21 cellular contexts compared by ENCODE assay signal in genomic region chr20:32300647-32301046, GRCh38. TPM values are rescaled to one million over a fixed set of nuclear protein-coding genes. Genes with fewer than 3 reads are reported as not detected.
A peak's percentile ranks its signal among the peaks of the same experiment; 100 is the strongest.
DNase-seq lines count a peak whose midpoint lies in the region; ATAC-seq, FAIRE-seq and TF ChIP-seq lines count a peak whose summit lies in the region.
"Had no signal": no experiment of that assay in that cellular context is flagged by ENCODE, and none has a peak within 500 bp of the region (broad histone marks: within the 10 kb centered on the region; RNA-seq: fewer than 3 reads in every experiment).

No MANE protein-coding gene starts in this region.

- H2AFZ ChIP-seq in HepG2 (ENCODE audit: low read length): no peak overlapping the region
- H2AFZ ChIP-seq: GM23248 had no signal

- H3K9me3 Mint-ChIP-seq in endodermal cell (no peaks in the 10 kb centered on the region), type B pancreatic cell (no peaks in the 10 kb centered on the region), nephron progenitor cell (no peaks in the 10 kb centered on the region)
- H3K9me3 Mint-ChIP-seq: CD8-positive, alpha-beta T cell had no signal

- TF ChIP-seq EP300 in HepG2 (IDR thresholded peaks at IDR 0.05; ENCODE audit: low read depth in 2 of 2, low read length in 2 of 2) (no peak), HepG2 (CRISPR knock-in tag; IDR thresholded peaks at IDR 0.05; ENCODE audit: borderline replicate concordance) (no peak)

- intact Hi-C loops in HepG2 (cut with micrococcal nuclease; ENCODE audit: unreplicated experiment): no loop called here
- intact Hi-C loops in right lobe of liver (cut with DNase I): no loop called here

- no peak for TF ChIP-seq RAD21 in HepG2 (CRISPR knock-in tag; IDR thresholded peaks at IDR 0.05)

- H3K4me1 Mint-ChIP-seq in T-helper 17 cell (peaks cover 32% of the 10 kb centered on the region), endodermal cell (peaks cover 2% of the 10 kb centered on the region), type B pancreatic cell (ENCODE audit: unreplicated experiment) (peaks cover 38% of the 10 kb centered on the region), nephron progenitor cell (peaks cover 16% of the 10 kb centered on the region)

- H3K9ac ChIP-seq in HepG2 (ENCODE audit: insufficient read depth, low read depth, low read length): no peak overlapping the region
- H3K9ac ChIP-seq in endodermal cell (ENCODE audit: extremely low read depth, low read length, poor library complexity, severe bottlenecking): no peak overlapping the region
- H3K9ac ChIP-seq: GM23248 had no signal

- H3K9me3 ChIP-seq in HepG2 (ENCODE audit: low read length) (no peaks in the 10 kb centered on the region), right lobe of liver (no peaks in the 10 kb centered on the region), T-helper 17 cell (ENCODE audit: control insufficient read depth, low read length, poor library complexity, severe bottlenecking) (no peaks in the 10 kb centered on the region), endodermal cell (ENCODE audit: control insufficient read depth, low read length) (no peaks in the 10 kb centered on the region)
- H3K9me3 ChIP-seq: MG63, SJSA1 had no signal

- POLR2A ChIA-PET in HepG2 (lab: Yijun Ruan, JAX): interaction anchor here (1.4 to 3.5 kb wide), 2 partner anchors 11 to 58 kb away, joined by 4 to 39 read pairs; no protein-coding TSS in a partner anchor

- H3K27me3 ChIP-seq in HepG2 (ENCODE audit: control insufficient read depth in 1 of 2, insufficient read depth in 2 of 2, low read length in 2 of 2) (no peaks in the 10 kb centered on the region), right lobe of liver (no peaks in the 10 kb centered on the region), endodermal cell (ENCODE audit: control insufficient read depth, insufficient read depth, low read length, poor library complexity, severe bottlenecking) (no peaks in the 10 kb centered on the region)
- H3K27me3 ChIP-seq: MG63, SJSA1 had no signal

- no TSS peak for BruUV-seq in HepG2 (replicated peaks; lab: Mats Ljungman, UMichigan)

- no peak for FAIRE-seq in HepG2 (lab: Jason Lieb, UNC)

- in situ Hi-C loops in HepG2 (cut with HindIII; ENCODE audit: extremely low pct_ligation_motif_present, low pct_unique_long_range_greater_than_20kb): no loop called here

- H3K27me3 Mint-ChIP-seq in T-helper 17 cell: no peaks in the 10 kb centered on the region
- H3K27me3 Mint-ChIP-seq in endodermal cell (ENCODE audit: insufficient read depth): no peaks in the 10 kb centered on the region
- H3K27me3 Mint-ChIP-seq in type B pancreatic cell: no peaks in the 10 kb centered on the region
- no peaks in the 10 kb centered on the region for H3K27me3 Mint-ChIP-seq in nephron progenitor cell (ENCODE audit: low read depth, poor library complexity)

- H3K79me2 ChIP-seq in HepG2 (ENCODE audit: insufficient read depth, low read length): peaks cover 16% of the 10 kb centered on the region

- CTCF ChIA-PET in HepG2 (lab: Yijun Ruan, JAX; ENCODE audit: low intra/inter-chr PET ratio, low total read pairs): no interaction called here

- H3K4me1 ChIP-seq in HepG2 (ENCODE audit: insufficient read depth, low read length) (peaks cover 52% of the 10 kb centered on the region), right lobe of liver (peaks cover 0 to 41% (median 20%) of the 10 kb centered on the region in 4 donors), endodermal cell (ENCODE audit: control insufficient read depth, insufficient read depth, low read length) (no peaks in the 10 kb centered on the region)
- H3K4me1 ChIP-seq: SJSA1 had no signal

- H3K27ac Mint-ChIP-seq in T-helper 17 cell (peak overlapping the region; percentile 61), endodermal cell (peak overlapping the region; percentile 56), type B pancreatic cell (peak overlapping the region; percentile 53), nephron progenitor cell (no peak overlapping the region)
- H3K27ac Mint-ChIP-seq: CD8-positive, alpha-beta T cell had no signal

- H3K4me2 ChIP-seq in HepG2 (ENCODE audit: low read depth, low read length): no peak overlapping the region

- ATAC-seq in HepG2: no peak
- no peak for ATAC-seq in right lobe of liver
- ATAC-seq in T-helper 17 cell: no peak
- no peak for ATAC-seq in GM21786 (IDR thresholded peaks at IDR 0.05; ENCODE audit: unreplicated experiment)
- ATAC-seq: CD8-positive, alpha-beta T cell; Right ventricle myocardium inferior had no signal

- no peaks in the 10 kb centered on the region for H4K20me1 ChIP-seq in HepG2 (ENCODE audit: insufficient read depth, low read length)

- no peak for DNase-seq in HepG2 (ENCODE audit: low spot score)
- no peak for DNase-seq in right lobe of liver
- DNase-seq in T-helper 17 cell: no peak
- DNase-seq in endodermal cell: no peak
- DNase-seq in type B pancreatic cell (ENCODE audit: extremely low spot score, unreplicated experiment): no peak
- DNase-seq in nephron progenitor cell: no peak
- DNase-seq: CD8-positive, alpha-beta T cell; DMS79 treated with DMSO at 0.1 percent for 48 hours; GF-D8; GM23248; H7; IMR-90; KG1; MG63; NCI-H2029; NCI-H446; NCI-H524 treated with DMSO at 0.1 percent for 48 hours; NCI-H774 had no signal

- 96% methylated on average over 6 of the region's 6 CpGs for WGBS in HepG2 (ENCODE audit: low lambda C conversion rate)
- WGBS in right lobe of liver (ENCODE audit: insufficient coverage, low coverage, low lambda C conversion rate, missing lambda C conversion rate): 89% methylated on average over 4 of the region's 6 CpGs
- 92 to 95% methylated on average over 5 to 6 of the region's 6 CpGs for WGBS in endodermal cell (ENCODE audit: insufficient coverage in 1 of 2, insufficient read length in 1 of 2), 2 experiments

- TF ChIP-seq POLR2A in HepG2 (IDR thresholded peaks at IDR 0.05; ENCODE audit: insufficient read depth in 1 of 2, low read depth in 2 of 2, low read length in 2 of 2) (no peak), right lobe of liver (IDR thresholded peaks at IDR 0.05) (no peak)

- H3K36me3 Mint-ChIP-seq in T-helper 17 cell (ENCODE audit: low read depth) (no peaks in the 10 kb centered on the region), endodermal cell (ENCODE audit: low read depth) (no peaks in the 10 kb centered on the region), type B pancreatic cell (no peaks in the 10 kb centered on the region), nephron progenitor cell (ENCODE audit: low read depth) (peaks cover 4% of the 10 kb centered on the region)

- H3K27ac ChIP-seq in HepG2 (ENCODE audit: extremely low read length, insufficient read depth, low read length) (no peak overlapping the region), right lobe of liver (no peak overlapping the region), endodermal cell (ENCODE audit: low read depth, low read length) (no peak overlapping the region)
- H3K27ac ChIP-seq: GM23248, SJSA1 had no signal

- H3K4me3 Mint-ChIP-seq in T-helper 17 cell (no peak overlapping the region), endodermal cell (no peak overlapping the region), type B pancreatic cell (no peak overlapping the region), nephron progenitor cell (no peak overlapping the region)
- H3K4me3 Mint-ChIP-seq: CD8-positive, alpha-beta T cell had no signal

- no peak overlapping the region for H3K4me3 ChIP-seq in HepG2 (replicated peaks in 1 of 3; ENCODE audit: insufficient read depth in 1 of 3, low read depth in 2 of 3, low read length in 3 of 3)
- no peak overlapping the region for H3K4me3 ChIP-seq in right lobe of liver
- no peak overlapping the region for H3K4me3 ChIP-seq in endodermal cell (ENCODE audit: low read length)
- H3K4me3 ChIP-seq: GM23248, MG63, SJSA1 had no signal

- TF ChIP-seq CTCF in HepG2 (CRISPR knock-in tag; IDR thresholded peaks at IDR 0.05) (no peak), right lobe of liver (IDR thresholded peaks at IDR 0.05) (no peak), endodermal cell (conservative IDR thresholded peaks at IDR 0.05) (no peak), type B pancreatic cell (conservative IDR thresholded peaks at IDR 0.05) (no peak), nephron progenitor cell (IDR thresholded peaks at IDR 0.05) (no peak)

- H3K36me3 ChIP-seq in HepG2 (replicated peaks in 1 of 2; ENCODE audit: control insufficient read depth in 1 of 2, insufficient read depth in 2 of 2, low read length in 2 of 2): no peaks in the 10 kb centered on the region
- H3K36me3 ChIP-seq in right lobe of liver: no peaks in the 10 kb centered on the region
- no peaks in the 10 kb centered on the region for H3K36me3 ChIP-seq in endodermal cell (ENCODE audit: control insufficient read depth, insufficient read depth, low read length)
- H3K36me3 ChIP-seq: MG63, SJSA1 had no signal

RNA-seq across cellular contexts. Expression of gene KIF3B, which starts 23.2 kb away (rescaled TPM):
- total RNA-seq in HepG2 (2016; rRNA removed; fragmentation: Illumina TruSeq; extraction: Trizol) (28.8 and 36.4 TPM in 2 replicates), right lobe of liver (10 to 100 TPM; 16.4 to 23.6 (median 20.7) TPM), T-helper 17 cell (10 to 100 TPM; 13.4 to 14.4 TPM), endodermal cell (10 to 100 TPM; 31.4 to 41.1 TPM), type B pancreatic cell (ENCODE audit: low replicate concordance) (41.2 and 45.9 TPM in 2 replicates)
- 3.9 and 4.3 TPM in 2 replicates for total RNA-seq in HepG2 (2016; cell fraction: cytosol; rRNA removed; fragmentation: Illumina TruSeq; extraction: Trizol; ENCODE audit: low read depth)
- total RNA-seq in HepG2 (2016; cell fraction: insoluble cytoplasmic fraction; rRNA removed; fragmentation: Illumina TruSeq; extraction: Trizol): 28.4 and 33.3 TPM in 2 replicates
- total RNA-seq in HepG2 (2016; cell fraction: membrane; rRNA removed; fragmentation: Illumina TruSeq; extraction: Trizol): 16.8 and 18.5 TPM in 2 replicates
- 18.0 and 21.3 TPM in 2 replicates for total RNA-seq in HepG2 (2016; cell fraction: nucleus; rRNA removed; fragmentation: Illumina TruSeq; extraction: Trizol)
- polyA plus RNA-seq in HepG2 (2011; rRNA removed): 20.2 and 23.6 TPM in 2 replicates
- 18.0 and 24.2 TPM in 2 replicates for polyA plus RNA-seq in HepG2 (2011; cell fraction: cytosol; rRNA removed)
- 7.7 and 10.1 TPM in 2 replicates for polyA plus RNA-seq in HepG2 (2011; cell fraction: nucleus; rRNA removed)
- polyA plus RNA-seq in HepG2 (2012): 17.4 and 18.3 TPM in 2 replicates
- 1.1 and 1.5 TPM in 2 replicates for polyA plus RNA-seq in HepG2 (2016; cell fraction: cytosol; fragmentation: Illumina TruSeq; extraction: Trizol; ENCODE audit: low read depth)
- 28.7 and 29.5 TPM in 2 replicates for polyA plus RNA-seq in HepG2 (2016; cell fraction: insoluble cytoplasmic fraction; fragmentation: Illumina TruSeq; extraction: Trizol; ENCODE audit: low read depth)
- 7.8 and 8.4 TPM in 2 replicates for polyA plus RNA-seq in HepG2 (2016; cell fraction: membrane; fragmentation: Illumina TruSeq; extraction: Trizol; ENCODE audit: low read depth)
- polyA plus RNA-seq in HepG2 (2016; cell fraction: nucleus; fragmentation: Illumina TruSeq; extraction: Trizol; ENCODE audit: insufficient read depth, low read depth): 21.9 and 25.1 TPM in 2 replicates
- 27.4 and 31.9 TPM in 2 replicates for polyA minus RNA-seq in HepG2 (2011; rRNA and poly(A)+ RNA removed; ENCODE audit: low replicate concordance)
- polyA minus RNA-seq in HepG2 (2011; cell fraction: cytosol; rRNA and poly(A)+ RNA removed): 17.6 and 21.7 TPM in 2 replicates
- polyA minus RNA-seq in HepG2 (2011; cell fraction: nucleus; rRNA and poly(A)+ RNA removed): 11.7 and 17.7 TPM in 2 replicates
- 21.1 TPM for polyA plus RNA-seq in endodermal cell (2013, experiment 1 of 2)
- 21.3 TPM for polyA plus RNA-seq in endodermal cell (2013, experiment 2 of 2)

RNA-seq across cellular contexts. Expression of gene ASXL1, which starts 57.5 kb away (rescaled TPM):
- total RNA-seq in HepG2 (2016; rRNA removed; fragmentation: Illumina TruSeq; extraction: Trizol) (47.3 and 62.1 TPM in 2 replicates), right lobe of liver (10 to 100 TPM; 18.9 to 41.8 (median 26.0) TPM), T-helper 17 cell (100 to 1,000 TPM; 198 to 207 TPM), endodermal cell (10 to 100 TPM; 88.9 to 98.6 TPM), type B pancreatic cell (ENCODE audit: low replicate concordance) (94.4 and 157 TPM in 2 replicates)
- total RNA-seq in HepG2 (2016; cell fraction: cytosol; rRNA removed; fragmentation: Illumina TruSeq; extraction: Trizol; ENCODE audit: low read depth): 105 and 126 TPM in 2 replicates
- total RNA-seq in HepG2 (2016; cell fraction: insoluble cytoplasmic fraction; rRNA removed; fragmentation: Illumina TruSeq; extraction: Trizol): 44.0 and 55.9 TPM in 2 replicates
- total RNA-seq in HepG2 (2016; cell fraction: membrane; rRNA removed; fragmentation: Illumina TruSeq; extraction: Trizol): 30.9 and 35.4 TPM in 2 replicates
- 122 and 129 TPM in 2 replicates for total RNA-seq in HepG2 (2016; cell fraction: nucleus; rRNA removed; fragmentation: Illumina TruSeq; extraction: Trizol)
- polyA plus RNA-seq in HepG2 (2011; rRNA removed): 74.8 and 87.6 TPM in 2 replicates
- 40.1 and 42.6 TPM in 2 replicates for polyA plus RNA-seq in HepG2 (2011; cell fraction: cytosol; rRNA removed)
- 375 and 376 TPM in 2 replicates for polyA plus RNA-seq in HepG2 (2011; cell fraction: nucleus; rRNA removed)
- polyA plus RNA-seq in HepG2 (2012): 81.3 and 96.1 TPM in 2 replicates
- polyA plus RNA-seq in HepG2 (2016; cell fraction: cytosol; fragmentation: Illumina TruSeq; extraction: Trizol; ENCODE audit: low read depth): 26.1 and 28.4 TPM in 2 replicates
- polyA plus RNA-seq in HepG2 (2016; cell fraction: insoluble cytoplasmic fraction; fragmentation: Illumina TruSeq; extraction: Trizol; ENCODE audit: low read depth): 37.0 and 39.4 TPM in 2 replicates
- 24.4 and 25.2 TPM in 2 replicates for polyA plus RNA-seq in HepG2 (2016; cell fraction: membrane; fragmentation: Illumina TruSeq; extraction: Trizol; ENCODE audit: low read depth)
- polyA plus RNA-seq in HepG2 (2016; cell fraction: nucleus; fragmentation: Illumina TruSeq; extraction: Trizol; ENCODE audit: insufficient read depth, low read depth): 241 and 272 TPM in 2 replicates
- polyA minus RNA-seq in HepG2 (2011; rRNA and poly(A)+ RNA removed; ENCODE audit: low replicate concordance): 94.1 and 144 TPM in 2 replicates
- polyA minus RNA-seq in HepG2 (2011; cell fraction: cytosol; rRNA and poly(A)+ RNA removed): 66.7 and 75.3 TPM in 2 replicates
- polyA minus RNA-seq in HepG2 (2011; cell fraction: nucleus; rRNA and poly(A)+ RNA removed): 263 and 294 TPM in 2 replicates
- polyA plus RNA-seq in endodermal cell (2013, experiment 1 of 2): 72.1 TPM
- 63.8 TPM for polyA plus RNA-seq in endodermal cell (2013, experiment 2 of 2)
